9 cellular contexts compared by ENCODE assay signal in the genomic region with DNA sequence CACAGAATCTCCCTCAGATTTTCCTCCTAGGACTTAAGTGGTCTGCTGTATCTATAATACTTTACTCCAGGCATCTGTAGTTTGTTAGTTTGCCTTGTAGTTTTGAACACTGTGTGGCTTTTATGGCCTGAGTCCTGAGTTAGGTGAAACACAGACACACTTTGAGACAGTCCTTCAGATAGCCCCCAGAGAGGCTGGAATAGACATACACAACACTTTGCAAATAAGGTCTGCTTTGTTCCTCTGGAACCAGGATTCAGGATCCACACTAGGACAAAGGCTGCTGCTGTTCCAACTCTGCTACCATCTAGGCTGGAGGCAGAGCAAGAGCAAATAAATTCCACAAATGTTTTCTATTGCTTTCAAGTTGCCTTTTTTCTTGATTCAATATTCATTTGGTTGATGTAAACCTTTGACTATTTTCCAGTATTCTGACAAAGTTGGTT. TPM values are rescaled to one million over a fixed set of nuclear protein-coding genes. Genes with fewer than 3 reads are reported as not detected.
"Had no signal": no experiment of that assay in that cellular context is flagged by ENCODE, and none has a peak within 500 bp of the region (broad histone marks: within the 10 kb centered on the region; RNA-seq: fewer than 3 reads in every experiment).

No MANE protein-coding gene starts in this region.

- ATAC-seq: GM23338, K562 had no signal

- H3K4me2 ChIP-seq: GM23338 had no signal

- DNase-seq: H9, HCEC 1CT, IMR-90, KG1 had no signal

- H3K4me3 ChIP-seq: GM23338, K562 had no signal

- H3K27ac ChIP-seq: HL-60 had no signal

- H2AFZ ChIP-seq: GM23338 had no signal

- FAIRE-seq: H1, H54, K562 had no signal

RNA-seq across cellular contexts. Expression of a gene that starts 41.4 kb away (rescaled TPM):
- total RNA-seq: GM23338, H1, H9, IMR-90, K562 had no signal
- polyA plus RNA-seq: GM23338, H1, IMR-90, K562 had no signal
